ENCODE assay signal across 11 cellular contexts in the genomic region with DNA sequence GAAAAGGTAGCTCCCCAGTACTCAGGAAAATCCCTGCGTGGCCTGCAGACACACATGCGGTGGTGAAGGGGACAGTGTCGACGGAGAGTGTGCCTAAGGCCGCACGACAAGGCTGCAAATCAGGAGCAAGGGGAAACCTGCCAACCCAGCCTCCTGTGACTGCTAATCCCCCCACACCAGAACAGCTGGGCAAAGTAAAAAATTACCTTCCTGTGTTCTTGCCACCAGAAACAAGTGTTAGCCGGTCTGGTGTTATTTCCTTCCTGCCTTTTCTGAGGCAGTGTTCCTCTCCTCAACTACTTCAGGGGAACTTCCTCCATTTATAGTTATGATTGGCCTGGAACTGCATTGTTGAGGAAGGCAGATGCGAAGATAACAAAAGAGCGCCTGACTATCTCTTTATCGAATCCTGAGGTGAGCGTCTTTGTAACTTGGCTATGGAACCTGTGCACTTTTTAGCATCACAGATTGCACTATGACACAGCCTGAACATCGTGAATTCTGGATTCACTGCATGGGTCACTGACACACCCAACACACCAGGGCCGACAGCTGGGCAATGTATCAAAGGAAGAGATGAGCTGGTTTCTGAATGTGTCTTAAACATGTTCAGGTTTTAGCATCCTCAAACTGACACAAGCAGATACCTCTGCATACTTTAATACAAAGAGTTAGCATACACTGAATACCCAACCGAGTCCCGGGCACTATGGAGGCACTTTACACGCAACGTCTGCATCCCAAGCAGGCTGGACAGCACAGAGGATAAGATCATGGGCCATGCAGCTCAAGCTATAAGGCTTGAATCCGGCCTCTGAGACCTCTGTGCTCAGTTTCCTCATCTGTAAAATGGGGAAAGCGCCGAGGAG. TPM values are rescaled to one million over a fixed set of nuclear protein-coding genes. Genes with fewer than 3 reads are reported as not detected.
A peak's percentile ranks its signal among the peaks of the same experiment; 100 is the strongest.
DNase-seq lines count a peak whose midpoint lies in the region; ATAC-seq, FAIRE-seq and TF ChIP-seq lines count a peak whose summit lies in the region.
"Had no signal": no experiment of that assay in that cellular context is flagged by ENCODE, and none has a peak within 500 bp of the region (broad histone marks: within the 10 kb centered on the region; RNA-seq: fewer than 3 reads in every experiment).

No MANE protein-coding gene starts in this region.

- no peaks in the 10 kb centered on the region for H3K9me3 ChIP-seq in CD4-positive, alpha-beta T cell (ENCODE audit: control insufficient read depth, low read length)
- H3K9me3 ChIP-seq: vagina had no signal

- peaks cover 14% of the 10 kb centered on the region for H3K4me1 Mint-ChIP-seq in CD4-positive, alpha-beta T cell (ENCODE audit: low read depth)
- peaks cover 72 to 80% of the 10 kb centered on the region in 2 donors for H3K4me1 Mint-ChIP-seq in effector memory CD8-positive, alpha-beta T cell (ENCODE audit: low read depth in 2 of 2)

- peak; percentile 92 for FAIRE-seq in GM19239 (lab: Jason Lieb, UNC)
- FAIRE-seq in RCC 7860 (lab: Jason Lieb, UNC), result no peak
- FAIRE-seq: colon had no signal

- H3K9me3 Mint-ChIP-seq in CD4-positive, alpha-beta T cell, result no peaks in the 10 kb centered on the region
- H3K9me3 Mint-ChIP-seq in effector memory CD8-positive, alpha-beta T cell, result no peaks in the 10 kb centered on the region

- no peak for DNase-seq in CD4-positive, alpha-beta T cell
- DNase-seq in GM19239 (ENCODE audit: insufficient read length, low spot score) (no peak), RCC 7860 (ENCODE audit: low spot score) (no peak)
- DNase-seq in effector memory CD8-positive, alpha-beta T cell, result peak; percentile 48 to 54 (median 53)
- no peak for DNase-seq in stimulated activated naive CD4-positive, alpha-beta T cell (lab: John Stamatoyannopoulos, UW)
- DNase-seq: NCI-H2029 treated with DMSO at 0.1 percent for 48 hours had no signal

- TF ChIP-seq CTCF in CD4-positive, alpha-beta T cell (IDR thresholded peaks at IDR 0.05), result no peak

- no peaks in the 10 kb centered on the region for H3K27me3 Mint-ChIP-seq in CD4-positive, alpha-beta T cell
- H3K27me3 Mint-ChIP-seq in effector memory CD8-positive, alpha-beta T cell, result no peaks in the 10 kb centered on the region

- H3K4me3 Mint-ChIP-seq in CD4-positive, alpha-beta T cell, result no peak overlapping the region
- H3K4me3 Mint-ChIP-seq in effector memory CD8-positive, alpha-beta T cell, result peak overlapping the region; percentile 76 to 87

- intact Hi-C loops in CD4-positive, alpha-beta T cell (cut with DNase I, micrococcal nuclease), result no loop called here

- H3K36me3 Mint-ChIP-seq in CD4-positive, alpha-beta T cell (ENCODE audit: low read depth), result peaks cover 82% of the 10 kb centered on the region
- H3K36me3 Mint-ChIP-seq in effector memory CD8-positive, alpha-beta T cell (ENCODE audit: insufficient read depth), result peaks cover 75% of the 10 kb centered on the region

- POLR2A ChIA-PET in CD4-positive, alpha-beta T cell (lab: Charles Lee), result no interaction called here

- H3K27me3 ChIP-seq in CD4-positive, alpha-beta T cell (ENCODE audit: control insufficient read depth, insufficient read depth, low read length), result no peaks in the 10 kb centered on the region
- H3K27me3 ChIP-seq: vagina had no signal

- CTCF ChIA-PET in CD4-positive, alpha-beta T cell (lab: Charles Lee), result no interaction called here

- H3K27ac Mint-ChIP-seq in CD4-positive, alpha-beta T cell, result peak overlapping the region; percentile 57
- H3K27ac Mint-ChIP-seq in effector memory CD8-positive, alpha-beta T cell, result peak overlapping the region; percentile 99 to 100

- ATAC-seq in CD4-positive, alpha-beta T cell (ENCODE audit: poor library complexity), result no peak
- ATAC-seq in HG03571 (IDR thresholded peaks at IDR 0.05; ENCODE audit: unreplicated experiment), result peak; percentile 31
- ATAC-seq in effector memory CD8-positive, alpha-beta T cell (replicated peaks), result peak; percentile 72
- no peak for ATAC-seq in HG03280 (IDR thresholded peaks at IDR 0.05; ENCODE audit: unreplicated experiment)
- ATAC-seq in HG02885 (IDR thresholded peaks at IDR 0.05; ENCODE audit: poor library complexity, unreplicated experiment), result no peak

- H3K27ac ChIP-seq in CD4-positive, alpha-beta T cell (ENCODE audit: low read depth, low read length), result peak overlapping the region; percentile 15
- H3K27ac ChIP-seq: vagina had no signal

RNA-seq across cellular contexts. Expression of a gene that starts 28.9 kb away (rescaled TPM):
- 10 to 100 TPM; 18.4 to 18.5 TPM for total RNA-seq in CD4-positive, alpha-beta T cell

RNA-seq across cellular contexts. Expression of a gene that starts 58.4 kb away (rescaled TPM):
- under 1 TPM; 0.19 to 0.22 TPM for total RNA-seq in CD4-positive, alpha-beta T cell

Comparison
In these comparisons a context has a peak if more than half of its experiments do, and no peak if none do; other contexts are left out.
1. ATAC-seq: peak in HG03571 (single experiment) and effector memory CD8-positive, alpha-beta T cell (single experiment); none in CD4-positive, alpha-beta T cell (single experiment), HG03280 (single experiment) and HG02885 (single experiment).
2. DNase-seq: peak in effector memory CD8-positive, alpha-beta T cell (3 of 3); none in CD4-positive, alpha-beta T cell (0 of 10), GM19239 (single experiment), RCC 7860 (single experiment) and stimulated activated naive CD4-positive, alpha-beta T cell (0 of 6).